Comparison of ENCODE assay signal across 15 cellular contexts in genomic region chr16:69593756-69594155, GRCh38. TPM values are rescaled to one million over a fixed set of nuclear protein-coding genes. Genes with fewer than 3 reads are reported as not detected.
DNase-seq lines count a peak whose midpoint lies in the region; TF ChIP-seq lines count a peak whose summit lies in the region.
"Had no signal": no experiment of that assay in that cellular context is flagged by ENCODE, and none has a peak within 500 bp of the region (broad histone marks: within the 10 kb centered on the region; RNA-seq: fewer than 3 reads in every experiment).

No MANE protein-coding gene starts in this region.

- no peak overlapping the region for H2AFZ ChIP-seq in mesenchymal stem cell (ENCODE audit: low read depth, low read length)

- H3K4me1 Mint-ChIP-seq in type B pancreatic cell (ENCODE audit: unreplicated experiment), result peaks cover 5% of the 10 kb centered on the region
- peaks cover 23% of the 10 kb centered on the region for H3K4me1 Mint-ChIP-seq in activated CD4-positive, alpha-beta T cell treated with anti-CD3 and anti-CD28 coated beads, Interleukin-2, amount 10 ng/mL, durations not matched to agents 24 days and 14 days
- H3K4me1 Mint-ChIP-seq in CD4-positive, alpha-beta memory T cell, result peaks cover 25 to 37% (median 32%) of the 10 kb centered on the region in 4 donors

- peaks cover 4% of the 10 kb centered on the region for H3K36me3 Mint-ChIP-seq in type B pancreatic cell
- H3K36me3 Mint-ChIP-seq in activated CD4-positive, alpha-beta T cell treated with anti-CD3 and anti-CD28 coated beads, Interleukin-2, amount 10 ng/mL, durations not matched to agents 24 days and 14 days (ENCODE audit: low read depth), result peaks cover 21% of the 10 kb centered on the region
- peaks cover 0 to 4% of the 10 kb centered on the region in 2 donors for H3K36me3 Mint-ChIP-seq in CD4-positive, alpha-beta memory T cell

- DNase-seq in epithelial cell of prostate (ENCODE audit: low read depth, low spot score) (no peak), kidney tubule cell (ENCODE audit: low spot score) (peak; percentile 22), mesenchymal stem cell (no peak), type B pancreatic cell (ENCODE audit: extremely low spot score, unreplicated experiment) (no peak), epidermal melanocyte (ENCODE audit: insufficient read length, low spot score) (no peak), NCI-H446 treated with DMSO at 0.1 percent for 48 hours (lab: John Stamatoyannopoulos, UW) (no peak)
- DNase-seq in activated CD4-positive, alpha-beta T cell treated with anti-CD3 and anti-CD28 coated beads, Interleukin-2, amount 10 ng/mL, durations not matched to agents 24 days and 14 days, result no peak
- no peak for DNase-seq in CD4-positive, alpha-beta memory T cell
- DNase-seq: CD8-positive, alpha-beta memory T cell; DMS53; HCEC 1CT; HFFc6 had no signal

- H2BK5ac ChIP-seq in mesenchymal stem cell (ENCODE audit: low read depth, low read length, poor library complexity, severe bottlenecking), result no peak overlapping the region

- H2BK15ac ChIP-seq in mesenchymal stem cell (ENCODE audit: low read depth, poor library complexity, severe bottlenecking), result no peak overlapping the region

- H3K9ac ChIP-seq in mesenchymal stem cell (ENCODE audit: low read length), result no peak overlapping the region

- H3K27ac ChIP-seq in epithelial cell of prostate, result peak overlapping the region; percentile 6
- H3K27ac ChIP-seq in mesenchymal stem cell (ENCODE audit: low read length, poor library complexity, severe bottlenecking), result peak overlapping the region; percentile 34
- H3K27ac ChIP-seq in CD4-positive, alpha-beta memory T cell (ENCODE audit: low read depth, low read length), result no peak overlapping the region
- H3K27ac ChIP-seq: HL-60 had no signal

- no peak overlapping the region for H4K8ac ChIP-seq in mesenchymal stem cell (ENCODE audit: low read length)

- peak overlapping the region; percentile 7 for H3K4me2 ChIP-seq in mesenchymal stem cell (ENCODE audit: low read length, poor library complexity, severe bottlenecking)

- CTCF ChIA-PET in CD4-positive, alpha-beta memory T cell (lab: Charles Lee; ENCODE audit: partially characterized antibody), result no interaction called here

- no peak overlapping the region for H4K91ac ChIP-seq in mesenchymal stem cell (ENCODE audit: low read length)

- POLR2A ChIA-PET in CD4-positive, alpha-beta memory T cell (lab: Charles Lee; ENCODE audit: partially characterized antibody), result no interaction called here

- no peaks in the 10 kb centered on the region for H3K27me3 Mint-ChIP-seq in type B pancreatic cell
- no peaks in the 10 kb centered on the region for H3K27me3 Mint-ChIP-seq in activated CD4-positive, alpha-beta T cell treated with anti-CD3 and anti-CD28 coated beads, Interleukin-2, amount 10 ng/mL, durations not matched to agents 24 days and 14 days
- no peaks in the 10 kb centered on the region for H3K27me3 Mint-ChIP-seq in CD4-positive, alpha-beta memory T cell
- H3K27me3 Mint-ChIP-seq: CD8-positive, alpha-beta memory T cell had no signal

- H3K36me3 ChIP-seq in mesenchymal stem cell (ENCODE audit: control insufficient read depth in 1 of 2, insufficient read depth in 2 of 2, low read depth in 1 of 2, low read length in 2 of 2), result peaks cover 2 to 11% of the 10 kb centered on the region in 2 experiments
- no peaks in the 10 kb centered on the region for H3K36me3 ChIP-seq in CD4-positive, alpha-beta memory T cell (ENCODE audit: insufficient read depth, low read length)

- H3K14ac ChIP-seq in mesenchymal stem cell (ENCODE audit: low read length in 2 of 2), result no peak overlapping the region

- H3K27ac Mint-ChIP-seq in type B pancreatic cell, result peak overlapping the region; percentile 19
- no peak overlapping the region for H3K27ac Mint-ChIP-seq in activated CD4-positive, alpha-beta T cell treated with anti-CD3 and anti-CD28 coated beads, Interleukin-2, amount 10 ng/mL, durations not matched to agents 24 days and 14 days
- no peak overlapping the region for H3K27ac Mint-ChIP-seq in CD4-positive, alpha-beta memory T cell
- H3K27ac Mint-ChIP-seq: CD14-positive monocyte had no signal

- no peaks in the 10 kb centered on the region for H3K79me1 ChIP-seq in mesenchymal stem cell (replicated peaks; ENCODE audit: low read length, poor library complexity, severe bottlenecking)

- no peak overlapping the region for H2BK120ac ChIP-seq in mesenchymal stem cell (ENCODE audit: low read depth, low read length)

- no peak overlapping the region for H3K4me3 ChIP-seq in mesenchymal stem cell (ENCODE audit: insufficient read depth in 1 of 2, low read depth in 1 of 2, low read length in 2 of 2)
- H3K4me3 ChIP-seq in CD4-positive, alpha-beta memory T cell (ENCODE audit: low read length in 2 of 2), result no peak overlapping the region
- H3K4me3 ChIP-seq: K562 had no signal

- H2BK12ac ChIP-seq in mesenchymal stem cell (ENCODE audit: low read length in 2 of 2), result no peak overlapping the region

- no peak overlapping the region for H3K18ac ChIP-seq in mesenchymal stem cell (ENCODE audit: low read depth in 1 of 2, low read length in 2 of 2)

- 100% methylated on average over 2 of the region's 3 CpGs for WGBS in mesenchymal stem cell

- H3K4me3 Mint-ChIP-seq in type B pancreatic cell, result no peak overlapping the region
- H3K4me3 Mint-ChIP-seq in activated CD4-positive, alpha-beta T cell treated with anti-CD3 and anti-CD28 coated beads, Interleukin-2, amount 10 ng/mL, durations not matched to agents 24 days and 14 days, result no peak overlapping the region
- H3K4me3 Mint-ChIP-seq in CD4-positive, alpha-beta memory T cell, result no peak overlapping the region
- H3K4me3 Mint-ChIP-seq: CD14-positive monocyte; CD8-positive, alpha-beta memory T cell; HFFc6 had no signal

- TF ChIP-seq CTCF in type B pancreatic cell (conservative IDR thresholded peaks at IDR 0.05), result no peak

- H2AK5ac ChIP-seq in mesenchymal stem cell (ENCODE audit: low read length, severe bottlenecking), result no peak overlapping the region

- no peak overlapping the region for H3K23ac ChIP-seq in mesenchymal stem cell (ENCODE audit: low read length in 2 of 2)

- H3K9me3 ChIP-seq in mesenchymal stem cell (ENCODE audit: control insufficient read depth, low read length), result no peaks in the 10 kb centered on the region
- no peaks in the 10 kb centered on the region for H3K9me3 ChIP-seq in CD4-positive, alpha-beta memory T cell (ENCODE audit: control insufficient read depth in 1 of 2, low read length in 2 of 2)

- H3K4ac ChIP-seq in mesenchymal stem cell (ENCODE audit: low read depth in 1 of 2, low read length in 2 of 2), result no peak overlapping the region

- intact Hi-C loops in activated CD4-positive, alpha-beta T cell treated with anti-CD3 and anti-CD28 coated beads, Interleukin-2, amount 10 ng/mL, durations not matched to agents 24 days and 14 days (cut with micrococcal nuclease), result no loop called here
- intact Hi-C loops in CD4-positive, alpha-beta memory T cell (cut with micrococcal nuclease), result no loop called here

- H3K27me3 ChIP-seq in mesenchymal stem cell (ENCODE audit: control insufficient read depth in 1 of 2, insufficient read depth in 1 of 2, low read length in 2 of 2), result no peaks in the 10 kb centered on the region
- H3K27me3 ChIP-seq in CD4-positive, alpha-beta memory T cell (ENCODE audit: insufficient read depth, low read length), result no peaks in the 10 kb centered on the region

- H3K4me1 ChIP-seq in mesenchymal stem cell (ENCODE audit: control insufficient read depth, insufficient read depth, low read depth, low read length), result peaks cover 11% of the 10 kb centered on the region
- peaks cover 12% of the 10 kb centered on the region for H3K4me1 ChIP-seq in CD4-positive, alpha-beta memory T cell (ENCODE audit: insufficient read depth, low read length)

- H3K9me3 Mint-ChIP-seq in type B pancreatic cell, result no peaks in the 10 kb centered on the region
- H3K9me3 Mint-ChIP-seq in activated CD4-positive, alpha-beta T cell treated with anti-CD3 and anti-CD28 coated beads, Interleukin-2, amount 10 ng/mL, durations not matched to agents 24 days and 14 days, result no peaks in the 10 kb centered on the region
- no peaks in the 10 kb centered on the region for H3K9me3 Mint-ChIP-seq in CD4-positive, alpha-beta memory T cell
- H3K9me3 Mint-ChIP-seq: CD8-positive, alpha-beta memory T cell; HFFc6 had no signal

RNA-seq across cellular contexts. Expression of gene NFAT5, which starts 28.0 kb away (rescaled TPM):
- polyA plus RNA-seq in mesenchymal stem cell (2013, experiment 1 of 2), result 30.9 TPM
- polyA plus RNA-seq in mesenchymal stem cell (2013, experiment 2 of 2), result 25.5 TPM
- total RNA-seq in type B pancreatic cell (ENCODE audit: low replicate concordance), result 25.0 and 30.1 TPM in 2 replicates
- total RNA-seq in activated CD4-positive, alpha-beta T cell treated with anti-CD3 and anti-CD28 coated beads, Interleukin-2, amount 10 ng/mL, durations not matched to agents 24 days and 14 days, result 46.3 and 54.6 TPM in 2 replicates
- total RNA-seq in CD4-positive, alpha-beta memory T cell, result 10 to 100 TPM; 29.2 to 35.6 TPM
- polyA plus RNA-seq in CD4-positive, alpha-beta memory T cell, result 1 to 10 TPM; 1.8 to 8.3 TPM
